4 cellular contexts compared by ENCODE assay signal in genomic region chr1:52848423-52848822, GRCh38.
"Had no signal": no experiment of that assay in that cellular context is flagged by ENCODE, and none has a peak within 500 bp of the region (broad histone marks: within the 10 kb centered on the region; RNA-seq: fewer than 3 reads in every experiment).

No MANE protein-coding gene starts in this region.

- H3K27ac ChIP-seq: GM23248 had no signal

- ATAC-seq: GM23338, HCT116 had no signal

- H3K4me3 ChIP-seq: GM23248, GM23338, HAP-1 had no signal

- H3K9me3 ChIP-seq: HAP-1 had no signal

- H3K4me1 ChIP-seq: HAP-1 had no signal

- H3K36me3 ChIP-seq: HAP-1 had no signal
